22 cellular contexts compared by ENCODE assay signal in the genomic region with DNA sequence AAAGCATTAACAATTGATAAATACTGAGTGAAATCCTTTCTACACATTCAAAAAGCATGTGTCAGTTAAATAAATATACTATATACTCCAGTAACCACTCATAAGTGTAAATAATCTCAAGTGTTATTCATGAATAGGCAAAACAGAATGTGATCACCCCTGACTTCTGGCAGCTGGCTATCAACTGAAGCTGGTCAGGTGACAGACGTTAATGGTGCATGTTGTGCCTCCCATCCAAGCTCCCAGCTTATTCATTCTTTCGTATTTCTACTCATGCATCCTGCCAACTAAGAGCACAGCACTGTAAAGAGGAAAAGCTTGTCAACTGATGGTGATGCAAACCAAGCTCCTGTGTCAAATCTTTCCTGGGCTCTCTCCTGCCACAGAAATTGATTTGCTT. TPM values are rescaled to one million over a fixed set of nuclear protein-coding genes. Genes with fewer than 3 reads are reported as not detected.
DNase-seq lines count a peak whose midpoint lies in the region; ATAC-seq and TF ChIP-seq lines count a peak whose summit lies in the region.
"Had no signal": no experiment of that assay in that cellular context is flagged by ENCODE, and none has a peak within 500 bp of the region (broad histone marks: within the 10 kb centered on the region; RNA-seq: fewer than 3 reads in every experiment).

No MANE protein-coding gene starts in this region.

- peaks cover 5% of the 10 kb centered on the region for H3K4me1 Mint-ChIP-seq in type B pancreatic cell (ENCODE audit: unreplicated experiment)

- peaks cover 19% of the 10 kb centered on the region for H3K36me3 Mint-ChIP-seq in type B pancreatic cell

- H3K27me3 Mint-ChIP-seq in type B pancreatic cell: no peaks in the 10 kb centered on the region
- H3K27me3 Mint-ChIP-seq: activated B cell treated with CpG ODN at 0.5 μM for 24 hours; activated naive CD4-positive, alpha-beta T cell treated with anti-CD3 and anti-CD28 coated beads, Interleukin-2, amount 50 U/mL, for 24 hours had no signal

- no peak for ATAC-seq in HG02588 (IDR thresholded peaks at IDR 0.05; ENCODE audit: unreplicated experiment)
- no peak for ATAC-seq in HG03095 (IDR thresholded peaks at IDR 0.05; ENCODE audit: unreplicated experiment)
- ATAC-seq: activated CD8-positive, alpha-beta T cell treated with anti-CD3 and anti-CD28 coated beads, Interleukin-2, amount 10 ng/mL, durations not matched to agents 7 days and 5 days; stimulated activated effector memory CD8-positive, alpha-beta T cell treated with anti-CD3 and anti-CD28 coated beads, Interleukin-12 subunit alpha, Interleukin-12 subunit beta, amount 100 ng/mL, for 72 hours had no signal

- no peak overlapping the region for H3K27ac Mint-ChIP-seq in type B pancreatic cell
- H3K27ac Mint-ChIP-seq: activated B cell treated with CpG ODN at 0.5 μM for 24 hours; activated CD8-positive, alpha-beta T cell treated with anti-CD3 and anti-CD28 coated beads, Interleukin-2, amount 10 ng/mL, durations not matched to agents 7 days and 5 days; activated naive CD4-positive, alpha-beta T cell treated with anti-CD3 and anti-CD28 coated beads, Interleukin-2, amount 50 U/mL, for 24 hours; neural progenitor cell; stimulated activated effector memory CD8-positive, alpha-beta T cell treated with anti-CD3 and anti-CD28 coated beads, Interleukin-12 subunit alpha, Interleukin-12 subunit beta, amount 100 ng/mL, for 72 hours; T-helper 2 cell treated with Interferon-gamma antibody and Interleukin-4, amounts not matched to agents 5 μg/mL and 100 μg/mL, for 36 hours had no signal

- no peak for TF ChIP-seq CTCF in type B pancreatic cell (conservative IDR thresholded peaks at IDR 0.05)

- no peaks in the 10 kb centered on the region for H3K9me3 Mint-ChIP-seq in type B pancreatic cell
- H3K9me3 Mint-ChIP-seq: activated B cell treated with CpG ODN at 0.5 μM for 24 hours; activated naive CD4-positive, alpha-beta T cell treated with anti-CD3 and anti-CD28 coated beads, Interleukin-2, amount 50 U/mL, for 24 hours; neural progenitor cell; stimulated activated effector memory CD8-positive, alpha-beta T cell treated with anti-CD3 and anti-CD28 coated beads, Interleukin-12 subunit alpha, Interleukin-12 subunit beta, amount 100 ng/mL, for 72 hours; T-helper 2 cell treated with Interferon-gamma antibody and Interleukin-4, amounts not matched to agents 5 μg/mL and 100 μg/mL, for 36 hours had no signal

- H3K4me1 ChIP-seq in SJCRH30: no peaks in the 10 kb centered on the region
- H3K4me1 ChIP-seq: neural progenitor cell had no signal

- H3K4me3 Mint-ChIP-seq in type B pancreatic cell: no peak overlapping the region
- H3K4me3 Mint-ChIP-seq: activated B cell treated with CpG ODN at 0.5 μM for 24 hours; activated CD8-positive, alpha-beta T cell treated with anti-CD3 and anti-CD28 coated beads, Interleukin-2, amount 10 ng/mL, durations not matched to agents 7 days and 5 days; activated naive CD4-positive, alpha-beta T cell treated with anti-CD3 and anti-CD28 coated beads, Interleukin-2, amount 50 U/mL, for 24 hours; neural progenitor cell; stimulated activated effector memory CD8-positive, alpha-beta T cell treated with anti-CD3 and anti-CD28 coated beads, Interleukin-12 subunit alpha, Interleukin-12 subunit beta, amount 100 ng/mL, for 72 hours; T-helper 2 cell treated with Interferon-gamma antibody and Interleukin-4, amounts not matched to agents 5 μg/mL and 100 μg/mL, for 36 hours had no signal

- no peak overlapping the region for H3K27ac ChIP-seq in SJCRH30
- H3K27ac ChIP-seq: coronary artery, HL-60, neural progenitor cell, SJSA1, tibial artery had no signal

- no peaks in the 10 kb centered on the region for H3K27me3 ChIP-seq in SJCRH30
- H3K27me3 ChIP-seq: neural progenitor cell, SJSA1, tibial artery had no signal

- H3K4me3 ChIP-seq in SJCRH30: no peak overlapping the region
- H3K4me3 ChIP-seq: coronary artery, neural progenitor cell, SJSA1, tibial artery had no signal

- DNase-seq in DMS153 treated with DMSO at 0.1 percent for 48 hours (lab: John Stamatoyannopoulos, UW; ENCODE audit: unreplicated experiment) (peak; percentile 80), NCI-H1092 treated with DMSO at 0.1 percent for 48 hours (lab: John Stamatoyannopoulos, UW) (peak; percentile 83), NCI-H69 (lab: John Stamatoyannopoulos, UW) (peak; percentile 11), iris pigment epithelial cell (ENCODE audit: low read depth) (peak; percentile 81), type B pancreatic cell (ENCODE audit: extremely low spot score, unreplicated experiment) (no peak), SJCRH30 (no peak)
- DNase-seq: activated B cell treated with CpG ODN at 0.5 μM for 24 hours; activated CD8-positive, alpha-beta T cell treated with anti-CD3 and anti-CD28 coated beads, Interleukin-2, amount 10 ng/mL, durations not matched to agents 7 days and 5 days; activated T-cell treated with anti-CD3 and anti-CD28 coated beads, Interleukin-2, amount 50 U/mL, for 48 hours; NCI-H446; OCI-M1; stimulated activated CD4-positive, alpha-beta T cell treated with anti-CD3 and anti-CD28 coated beads, Interleukin-15, amount 100 ng/mL, for 24 hours; tibial artery had no signal

- H3K36me3 ChIP-seq in SJCRH30: peaks cover 84% of the 10 kb centered on the region

- H3K9me3 ChIP-seq in SJCRH30 (replicated peaks): no peaks in the 10 kb centered on the region
- H3K9me3 ChIP-seq: SJSA1, tibial artery had no signal

RNA-seq across cellular contexts. Expression of gene PSMB1, which starts 7.7 kb away (rescaled TPM):
- total RNA-seq in type B pancreatic cell (ENCODE audit: low replicate concordance): 150 and 158 TPM in 2 replicates
- total RNA-seq in SJCRH30 (2014; rRNA removed; shearing (Covaris generic)): 410 and 446 TPM in 2 replicates

RNA-seq across cellular contexts. Expression of gene TBP, which starts 8.8 kb away (rescaled TPM):
- 18.2 and 20.8 TPM in 2 replicates for total RNA-seq in type B pancreatic cell (ENCODE audit: low replicate concordance)
- total RNA-seq in SJCRH30 (2014; rRNA removed; shearing (Covaris generic)): 33.5 and 37.1 TPM in 2 replicates

RNA-seq across cellular contexts. Expression of gene PDCD2, which starts 39.0 kb away (rescaled TPM):
- 63.5 and 69.8 TPM in 2 replicates for total RNA-seq in type B pancreatic cell (ENCODE audit: low replicate concordance)
- total RNA-seq in SJCRH30 (2014; rRNA removed; shearing (Covaris generic)): 84.7 and 93.1 TPM in 2 replicates

Comparison
In these comparisons a context has a peak if more than half of its experiments do, and no peak if none do; other contexts are left out.
1. DNase-seq: peak in DMS153 treated with DMSO at 0.1 percent for 48 hours (single experiment), NCI-H1092 treated with DMSO at 0.1 percent for 48 hours (single experiment), NCI-H69 (single experiment) and iris pigment epithelial cell (single experiment); none in type B pancreatic cell (single experiment) and SJCRH30 (0 of 2).